In the genomic region with DNA sequence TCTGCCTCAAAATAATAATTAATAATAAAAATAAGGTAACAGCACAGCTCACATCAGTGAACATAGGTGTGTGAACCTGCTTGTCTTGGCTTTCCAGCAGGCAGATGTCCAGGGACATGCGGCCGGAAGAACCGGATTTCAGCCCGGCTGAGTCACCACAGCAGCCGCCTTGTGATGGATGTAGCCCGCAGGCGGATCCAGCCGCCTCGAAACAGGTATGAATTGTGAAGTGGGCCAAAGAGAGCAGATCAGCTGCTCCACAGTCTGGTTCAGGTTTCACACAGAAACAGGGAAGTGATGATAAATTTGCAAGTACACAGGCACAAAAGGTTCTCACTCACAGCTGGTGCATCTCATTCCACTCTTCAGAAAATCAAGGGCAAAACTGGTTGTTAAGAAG, we compare ENCODE assay signal across 11 cellular contexts. TPM values are rescaled to one million over a fixed set of nuclear protein-coding genes. Genes with fewer than 3 reads are reported as not detected.
DNase-seq lines count a peak whose midpoint lies in the region; ATAC-seq and TF ChIP-seq lines count a peak whose summit lies in the region.
"Had no signal": no experiment of that assay in that cellular context is flagged by ENCODE, and none has a peak within 500 bp of the region (broad histone marks: within the 10 kb centered on the region; RNA-seq: fewer than 3 reads in every experiment).

No MANE protein-coding gene starts in this region.

- H2AFZ ChIP-seq in smooth muscle cell (ENCODE audit: low read depth), result no peak overlapping the region

- no peaks in the 10 kb centered on the region for H3K4me1 ChIP-seq in smooth muscle cell (ENCODE audit: low read depth)

- no peaks in the 10 kb centered on the region for H3F3A ChIP-seq in smooth muscle cell (ENCODE audit: low read depth)

- no peaks in the 10 kb centered on the region for H3K9me3 ChIP-seq in smooth muscle cell (replicated peaks; ENCODE audit: low read depth)
- H3K9me3 ChIP-seq: SK-N-SH had no signal

- no peak overlapping the region for H3K27ac Mint-ChIP-seq in stimulated activated memory B cell treated with anti-CD40 and anti-IgM and Interleukin-4, amounts not matched to agents 10 μg/mL and 1 μg/mL and 100 μg/mL, for 72 hours
- H3K27ac Mint-ChIP-seq: activated CD4-positive, alpha-beta memory T cell treated with anti-CD3 and anti-CD28 coated beads for 36 hours; CD8-positive, alpha-beta memory T cell had no signal

- no peak overlapping the region for H3K4me3 Mint-ChIP-seq in stimulated activated memory B cell treated with anti-CD40 and anti-IgM and Interleukin-4, amounts not matched to agents 10 μg/mL and 1 μg/mL and 100 μg/mL, for 72 hours
- H3K4me3 Mint-ChIP-seq: activated CD4-positive, alpha-beta memory T cell treated with anti-CD3 and anti-CD28 coated beads for 36 hours; CD8-positive, alpha-beta memory T cell had no signal

- no peaks in the 10 kb centered on the region for H4K20me1 ChIP-seq in smooth muscle cell (ENCODE audit: low read depth)

- H3K27ac ChIP-seq in smooth muscle cell (ENCODE audit: low read depth), result peak overlapping the region; percentile 77

- H3K79me2 ChIP-seq in smooth muscle cell (ENCODE audit: low read depth), result no peaks in the 10 kb centered on the region

- WGBS in smooth muscle cell (ENCODE audit: low lambda C conversion rate), result 66% methylated on average over 9 of the region's 9 CpGs

- H3K4me3 ChIP-seq in epithelial cell of proximal tubule (ENCODE audit: low read depth, low read length), result no peak overlapping the region
- H3K4me3 ChIP-seq in smooth muscle cell, result no peak overlapping the region

- no peak overlapping the region for H3K9ac ChIP-seq in smooth muscle cell (ENCODE audit: low read depth)
- H3K9ac ChIP-seq: SK-N-SH had no signal

- DNase-seq in HT-29 (ENCODE audit: low spot score), result peak; percentile 87
- DNase-seq in NCI-H345 treated with DMSO at 0.1 percent for 48 hours (lab: John Stamatoyannopoulos, UW; ENCODE audit: unreplicated experiment), result peak; percentile 73
- DNase-seq in epithelial cell of proximal tubule (ENCODE audit: low read depth), result peak; percentile 32
- no peak for DNase-seq in smooth muscle cell (lab: John Stamatoyannopoulos, UW; ENCODE audit: unreplicated experiment)
- no peak for DNase-seq in T1000 (lab: John Stamatoyannopoulos, UW)
- DNase-seq: activated CD4-positive, alpha-beta memory T cell treated with anti-CD3 and anti-CD28 coated beads for 36 hours; CD8-positive, alpha-beta memory T cell; SK-N-SH had no signal

- H3K36me3 Mint-ChIP-seq in stimulated activated memory B cell treated with anti-CD40 and anti-IgM and Interleukin-4, amounts not matched to agents 10 μg/mL and 1 μg/mL and 100 μg/mL, for 72 hours, result no peaks in the 10 kb centered on the region
- H3K36me3 Mint-ChIP-seq: activated CD4-positive, alpha-beta memory T cell treated with anti-CD3 and anti-CD28 coated beads for 36 hours; CD8-positive, alpha-beta memory T cell had no signal

- TF ChIP-seq CTCF in epithelial cell of proximal tubule (conservative IDR thresholded peaks at IDR 0.05; ENCODE audit: low read depth, low read length), result no peak
- TF ChIP-seq CTCF in smooth muscle cell (IDR thresholded peaks at IDR 0.05; ENCODE audit: borderline replicate concordance, insufficient read depth, poor library complexity, severe bottlenecking), result no peak

- peaks cover 9% of the 10 kb centered on the region for H3K9me3 Mint-ChIP-seq in stimulated activated memory B cell treated with anti-CD40 and anti-IgM and Interleukin-4, amounts not matched to agents 10 μg/mL and 1 μg/mL and 100 μg/mL, for 72 hours

- no peaks in the 10 kb centered on the region for H3K4me1 Mint-ChIP-seq in stimulated activated memory B cell treated with anti-CD40 and anti-IgM and Interleukin-4, amounts not matched to agents 10 μg/mL and 1 μg/mL and 100 μg/mL, for 72 hours
- H3K4me1 Mint-ChIP-seq: CD8-positive, alpha-beta memory T cell had no signal

- no peaks in the 10 kb centered on the region for H3K27me3 ChIP-seq in smooth muscle cell (ENCODE audit: low read depth)

- H3K27me3 Mint-ChIP-seq in stimulated activated memory B cell treated with anti-CD40 and anti-IgM and Interleukin-4, amounts not matched to agents 10 μg/mL and 1 μg/mL and 100 μg/mL, for 72 hours, result no peaks in the 10 kb centered on the region
- H3K27me3 Mint-ChIP-seq: activated CD4-positive, alpha-beta memory T cell treated with anti-CD3 and anti-CD28 coated beads for 36 hours had no signal

- H3K36me3 ChIP-seq in smooth muscle cell (ENCODE audit: low read depth), result no peaks in the 10 kb centered on the region

- H3K4me2 ChIP-seq in smooth muscle cell, result no peak overlapping the region
- H3K4me2 ChIP-seq: SK-N-SH had no signal

- ATAC-seq in GM21717 (IDR thresholded peaks at IDR 0.05; ENCODE audit: unreplicated experiment) (no peak), GM19351 (IDR thresholded peaks at IDR 0.05; ENCODE audit: unreplicated experiment) (no peak)
- no peak for ATAC-seq in stimulated activated memory B cell treated with anti-CD40 and anti-IgM and Interleukin-4, amounts not matched to agents 10 μg/mL and 1 μg/mL and 100 μg/mL, for 72 hours

RNA-seq across cellular contexts. Expression of gene ID4, which starts 55.1 kb away (rescaled TPM):
- total RNA-seq in HT-29 (2014; rRNA removed; shearing (Covaris generic)), result not detected in 2 replicates
- total RNA-seq in epithelial cell of proximal tubule (7.0 and 17.8 TPM in 2 replicates), smooth muscle cell (123 and 147 TPM in 2 replicates)
- polyA plus RNA-seq in smooth muscle cell, result 181 and 223 TPM in 2 replicates
- total RNA-seq: activated CD4-positive, alpha-beta memory T cell treated with anti-CD3 and anti-CD28 coated beads for 36 hours; CD8-positive, alpha-beta memory T cell had no signal
- polyA plus RNA-seq: CD8-positive, alpha-beta memory T cell had no signal

Comparison
In these comparisons a context has a peak if more than half of its experiments do, and no peak if none do; other contexts are left out.
1. DNase-seq: peak in HT-29 (single experiment), NCI-H345 treated with DMSO at 0.1 percent for 48 hours (single experiment) and epithelial cell of proximal tubule (single experiment); none in smooth muscle cell (single experiment) and T1000 (single experiment).